Comparison of ENCODE assay signal across 16 cellular contexts in genomic region chr16:23573822-23574221, GRCh38.
"Had no signal": no experiment of that assay in that cellular context is flagged by ENCODE, and none has a peak within 500 bp of the region (broad histone marks: within the 10 kb centered on the region; RNA-seq: fewer than 3 reads in every experiment).

No MANE protein-coding gene starts in this region.

- DNase-seq: Kasumi-1, KG1, MM.1S, NCI-H1092 treated with DMSO at 0.1 percent for 48 hours, NCI-H1436, NCI-H187, NCI-H2029, NCI-H226, NCI-H446, NCI-H510A, NCI-H524 treated with DMSO at 0.1 percent for 48 hours, NCI-H69, NCI-H774, RPMI8226, SHP77, SK-N-SH had no signal

- H3K9ac ChIP-seq: SK-N-SH had no signal

- H3K4me2 ChIP-seq: SK-N-SH had no signal

- H3K9me3 ChIP-seq: SK-N-SH had no signal

- H3K9me2 ChIP-seq: SK-N-SH had no signal
